ENCODE assay signal across 8 cellular contexts in the genomic region with DNA sequence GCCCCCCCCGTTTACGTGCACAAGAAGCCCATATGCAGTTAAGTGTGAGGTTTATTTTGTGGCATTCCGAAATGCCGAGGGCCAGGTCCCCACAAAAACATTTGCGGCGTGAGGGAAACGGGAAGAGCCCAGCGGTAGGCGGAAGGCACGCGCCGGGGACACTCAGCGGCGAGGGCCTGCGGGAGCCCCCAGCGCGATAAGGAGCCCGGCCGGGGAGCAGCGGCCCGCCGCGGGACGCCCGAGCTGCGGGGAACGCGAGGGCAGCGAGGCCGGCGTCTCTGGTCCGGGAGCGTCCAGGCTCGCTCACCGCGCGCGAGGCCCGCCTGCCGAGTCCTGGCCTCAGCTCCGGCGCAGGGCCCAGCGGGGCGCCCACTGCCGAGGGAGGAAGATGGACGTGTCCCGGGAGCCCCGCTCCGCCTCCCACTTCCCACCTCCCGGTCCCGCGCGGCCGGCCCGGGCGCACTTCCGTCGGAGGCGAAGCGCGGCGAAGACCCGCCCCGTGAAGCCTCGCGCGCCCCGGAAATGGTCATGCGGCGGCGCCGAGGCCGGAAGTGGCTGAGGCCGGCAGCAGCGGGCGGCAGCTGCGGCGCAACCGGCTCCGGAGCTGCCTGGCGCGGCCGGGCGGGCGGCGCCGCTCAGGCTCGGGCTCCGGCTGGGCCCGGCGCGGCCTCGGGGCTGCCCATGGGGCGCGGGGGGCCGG. TPM values are rescaled to one million over a fixed set of nuclear protein-coding genes. Genes with fewer than 3 reads are reported as not detected.
DNase-seq lines count a peak whose midpoint lies in the region; ATAC-seq and TF ChIP-seq lines count a peak whose summit lies in the region.

A gene with protein sequence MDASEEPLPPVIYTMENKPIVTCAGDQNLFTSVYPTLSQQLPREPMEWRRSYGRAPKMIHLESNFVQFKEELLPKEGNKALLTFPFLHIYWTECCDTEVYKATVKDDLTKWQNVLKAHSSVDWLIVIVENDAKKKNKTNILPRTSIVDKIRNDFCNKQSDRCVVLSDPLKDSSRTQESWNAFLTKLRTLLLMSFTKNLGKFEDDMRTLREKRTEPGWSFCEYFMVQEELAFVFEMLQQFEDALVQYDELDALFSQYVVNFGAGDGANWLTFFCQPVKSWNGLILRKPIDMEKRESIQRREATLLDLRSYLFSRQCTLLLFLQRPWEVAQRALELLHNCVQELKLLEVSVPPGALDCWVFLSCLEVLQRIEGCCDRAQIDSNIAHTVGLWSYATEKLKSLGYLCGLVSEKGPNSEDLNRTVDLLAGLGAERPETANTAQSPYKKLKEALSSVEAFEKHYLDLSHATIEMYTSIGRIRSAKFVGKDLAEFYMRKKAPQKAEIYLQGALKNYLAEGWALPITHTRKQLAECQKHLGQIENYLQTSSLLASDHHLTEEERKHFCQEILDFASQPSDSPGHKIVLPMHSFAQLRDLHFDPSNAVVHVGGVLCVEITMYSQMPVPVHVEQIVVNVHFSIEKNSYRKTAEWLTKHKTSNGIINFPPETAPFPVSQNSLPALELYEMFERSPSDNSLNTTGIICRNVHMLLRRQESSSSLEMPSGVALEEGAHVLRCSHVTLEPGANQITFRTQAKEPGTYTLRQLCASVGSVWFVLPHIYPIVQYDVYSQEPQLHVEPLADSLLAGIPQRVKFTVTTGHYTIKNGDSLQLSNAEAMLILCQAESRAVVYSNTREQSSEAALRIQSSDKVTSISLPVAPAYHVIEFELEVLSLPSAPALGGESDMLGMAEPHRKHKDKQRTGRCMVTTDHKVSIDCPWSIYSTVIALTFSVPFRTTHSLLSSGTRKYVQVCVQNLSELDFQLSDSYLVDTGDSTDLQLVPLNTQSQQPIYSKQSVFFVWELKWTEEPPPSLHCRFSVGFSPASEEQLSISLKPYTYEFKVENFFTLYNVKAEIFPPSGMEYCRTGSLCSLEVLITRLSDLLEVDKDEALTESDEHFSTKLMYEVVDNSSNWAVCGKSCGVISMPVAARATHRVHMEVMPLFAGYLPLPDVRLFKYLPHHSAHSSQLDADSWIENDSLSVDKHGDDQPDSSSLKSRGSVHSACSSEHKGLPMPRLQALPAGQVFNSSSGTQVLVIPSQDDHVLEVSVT (plus strand): TSS at position 536 of the 700 bp plus-strand sequence. CDS start 185 bp downstream, outside the sequence.

- peak within 1 kb of the TSS; percentile 95 for H3K27ac ChIP-seq in suprapubic skin

- H3K4me3 ChIP-seq in MG63: peak within 1 kb of the TSS; percentile 91
- peak within 1 kb of the TSS; percentile 91 for H3K4me3 ChIP-seq in suprapubic skin

- H3K27ac Mint-ChIP-seq in activated naive CD4-positive, alpha-beta T cell treated with anti-CD3 and anti-CD28 coated beads, Interleukin-2, amount 50 U/mL, for 72 hours: peak within 1 kb of the TSS; percentile 90 to 95

- no peaks in the 10 kb centered on the region for H3K9me3 ChIP-seq in ES-I3 (ENCODE audit: control insufficient read depth, insufficient read depth, low read length)
- H3K9me3 ChIP-seq in MG63: no peaks in the 10 kb centered on the region
- H3K9me3 ChIP-seq in suprapubic skin: no peaks in the 10 kb centered on the region

- DNase-seq in H4 (ENCODE audit: low spot score): peak; percentile 82
- DNase-seq in MG63: peak; percentile 93
- peak; percentile 63 for DNase-seq in SKM-1 (lab: John Stamatoyannopoulos, UW; ENCODE audit: unreplicated experiment)
- peak; percentile 84 to 88 for DNase-seq in activated naive CD4-positive, alpha-beta T cell treated with anti-CD3 and anti-CD28 coated beads, Interleukin-2, amount 50 U/mL, for 72 hours (ENCODE audit: low spot score in 2 of 2)
- DNase-seq in glomerular endothelial cell (ENCODE audit: extremely low read depth, low read depth, low spot score): no peak
- no peak for DNase-seq in omental fat pad (ENCODE audit: low spot score)
- DNase-seq in suprapubic skin (ENCODE audit: low spot score in 2 of 2): peak; percentile 84 to 92

- WGBS in suprapubic skin: 0% methylated on average over 27 of the region's 96 CpGs

- H3K36me3 ChIP-seq in ES-I3 (ENCODE audit: insufficient read depth, low read length) (no peaks in the 10 kb centered on the region), MG63 (no peaks in the 10 kb centered on the region; the same call in 1 of the 2 replicates), suprapubic skin (no peaks in the 10 kb centered on the region)

- H3K4me1 ChIP-seq in ES-I3 (ENCODE audit: insufficient read depth, low read length): peaks cover 14% of the 10 kb centered on the region
- H3K4me1 ChIP-seq in suprapubic skin: peaks cover 46% of the 10 kb centered on the region

- TF ChIP-seq EP300 in suprapubic skin (IDR thresholded peaks at IDR 0.05): no peak

- no peaks in the 10 kb centered on the region for H3K9me3 Mint-ChIP-seq in activated naive CD4-positive, alpha-beta T cell treated with anti-CD3 and anti-CD28 coated beads, Interleukin-2, amount 50 U/mL, for 72 hours

- TF ChIP-seq POLR2A in suprapubic skin (IDR thresholded peaks at IDR 0.05): peak; percentile 57 to 94

- TF ChIP-seq CTCF in omental fat pad (IDR thresholded peaks at IDR 0.05) (no peak), suprapubic skin (IDR thresholded peaks at IDR 0.05) (no peak)

- H3K27me3 ChIP-seq in MG63: no peaks in the 10 kb centered on the region
- no peaks in the 10 kb centered on the region for H3K27me3 ChIP-seq in suprapubic skin

- H3K36me3 Mint-ChIP-seq in activated naive CD4-positive, alpha-beta T cell treated with anti-CD3 and anti-CD28 coated beads, Interleukin-2, amount 50 U/mL, for 72 hours: peaks cover 17 to 21% of the 10 kb centered on the region in 2 donors

- ATAC-seq in activated naive CD4-positive, alpha-beta T cell treated with anti-CD3 and anti-CD28 coated beads, Interleukin-2, amount 50 U/mL, for 72 hours: peak; percentile 81 to 83
- peak; percentile 88 for ATAC-seq in omental fat pad (ENCODE audit: low FRiP score)

- peak within 1 kb of the TSS; percentile 96 for H3K9ac ChIP-seq in ES-I3 (ENCODE audit: low read depth, low read length)

RNA-seq across cellular contexts. Expression of the gene that starts here (rescaled TPM):
- 15.0 and 16.5 TPM in 2 replicates for total RNA-seq in H4 (2014; rRNA removed; shearing (Covaris generic))
- total RNA-seq in MG63 (2014; rRNA removed; shearing (Covaris generic); ENCODE audit: low replicate concordance): 18.3 and 33.7 TPM in 2 replicates
- total RNA-seq in activated naive CD4-positive, alpha-beta T cell treated with anti-CD3 and anti-CD28 coated beads, Interleukin-2, amount 50 U/mL, for 72 hours: 10 to 100 TPM; 49.2 to 59.5 TPM
- 16.5 and 29.1 TPM in 2 replicates for total RNA-seq in glomerular endothelial cell
- 10 to 100 TPM; 29.3 to 42.8 (median 36.6) TPM for total RNA-seq in omental fat pad
- 10 to 100 TPM; 31.0 to 51.8 (median 43.0) TPM for total RNA-seq in suprapubic skin

Comparison
In these comparisons a context has a peak if more than half of its experiments do, and no peak if none do; other contexts are left out.
1. DNase-seq: peak in H4 (single experiment), MG63 (single experiment), SKM-1 (single experiment), activated naive CD4-positive, alpha-beta T cell treated with anti-CD3 and anti-CD28 coated beads, Interleukin-2, amount 50 U/mL, for 72 hours (2 of 2) and suprapubic skin (2 of 2); none in glomerular endothelial cell (single experiment) and omental fat pad (single experiment).